ENCODE assay signal across 8 cellular contexts in the genomic region with DNA sequence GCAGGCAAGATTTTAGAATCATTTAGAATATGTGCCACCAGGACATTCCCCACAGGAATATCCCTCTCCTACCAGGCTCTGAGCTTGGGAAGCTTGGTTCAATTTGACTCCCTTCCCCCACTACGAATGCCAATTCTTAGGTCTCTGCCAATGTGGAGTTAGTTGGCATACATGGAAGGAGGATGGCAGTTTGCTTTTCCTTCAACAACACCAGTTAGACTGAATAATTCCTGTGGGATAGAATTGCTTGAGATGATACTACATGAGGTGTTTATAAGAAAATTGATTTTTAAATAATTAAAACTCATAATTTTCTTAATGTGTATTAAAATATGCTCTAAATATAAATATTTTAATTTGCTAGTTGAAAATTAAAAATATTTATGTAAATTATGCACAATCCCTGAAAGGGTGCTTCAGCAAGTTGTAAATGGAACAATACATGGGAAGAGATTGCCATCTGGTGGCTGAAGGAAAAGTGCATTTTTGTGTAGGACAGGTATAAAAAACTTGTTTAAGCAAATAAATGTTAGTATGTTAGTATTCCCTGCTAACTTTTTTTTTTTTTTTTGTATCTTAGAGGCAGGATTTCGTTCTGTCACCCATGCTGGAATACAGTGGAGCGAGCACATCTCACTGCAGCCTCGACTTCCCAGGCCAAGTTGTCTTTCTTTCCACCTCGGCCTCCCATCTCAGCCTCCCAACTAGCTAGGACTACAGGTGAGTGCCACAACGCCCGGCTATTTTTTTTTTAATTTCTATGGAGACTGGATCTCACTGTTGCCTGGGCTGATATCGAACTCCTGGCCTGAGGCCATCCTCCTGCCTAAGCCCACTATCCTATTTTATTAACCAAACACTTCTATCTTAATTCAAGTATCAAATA. TPM values are rescaled to one million over a fixed set of nuclear protein-coding genes. Genes with fewer than 3 reads are reported as not detected.
A peak's percentile ranks its signal among the peaks of the same experiment; 100 is the strongest.
DNase-seq lines count a peak whose midpoint lies in the region; ATAC-seq, FAIRE-seq and TF ChIP-seq lines count a peak whose summit lies in the region.

No MANE protein-coding gene starts in this region.

- H3K27me3 ChIP-seq in cardiac muscle cell: no peaks in the 10 kb centered on the region
- no peaks in the 10 kb centered on the region for H3K27me3 ChIP-seq in body of pancreas

- H3K4me1 ChIP-seq in cardiac muscle cell (ENCODE audit: low read depth): no peaks in the 10 kb centered on the region
- H3K4me1 ChIP-seq in body of pancreas: no peaks in the 10 kb centered on the region

- H3K27ac ChIP-seq in cardiac muscle cell (no peak overlapping the region), body of pancreas (no peak overlapping the region)

- no peak for TF ChIP-seq POLR2A in body of pancreas (IDR thresholded peaks at IDR 0.05)

- FAIRE-seq in RCC 7860 (lab: Jason Lieb, UNC): peak; percentile 87

- no peaks in the 10 kb centered on the region for H3K9me3 ChIP-seq in cardiac muscle cell (ENCODE audit: low read depth)
- no peaks in the 10 kb centered on the region for H3K9me3 ChIP-seq in body of pancreas

- ATAC-seq in Right ventricle myocardium inferior (no peak), body of pancreas (peak; percentile 74), HG02642 (IDR thresholded peaks at IDR 0.05; ENCODE audit: poor library complexity, unreplicated experiment) (no peak)

- no peak overlapping the region for H3K4me3 ChIP-seq in cardiac muscle cell
- H3K4me3 ChIP-seq in body of pancreas: no peak overlapping the region

- DNase-seq in cardiac muscle cell (ENCODE audit: low read depth in 1 of 2, low spot score in 1 of 2): peak; percentile 63 to 82
- no peak for DNase-seq in Right ventricle myocardium inferior (ENCODE audit: missing footprints)
- peak; percentile 80 for DNase-seq in HS-27A (ENCODE audit: low read depth)
- DNase-seq in RCC 7860 (ENCODE audit: low spot score): peak; percentile 46
- DNase-seq in body of pancreas: peak; percentile 49 to 72 (median 55)
- peak; percentile 18 for DNase-seq in iPS-NIHi7 (ENCODE audit: extremely low spot score)
- DNase-seq in stimulated activated CD4-positive, alpha-beta T cell treated with anti-CD3 and anti-CD28 coated beads, TNF-alpha, amount 100 ng/mL, for 24 hours (ENCODE audit: low read depth in 3 of 3): peak in 2 of 3 experiments; percentile 7 to 36

- no peaks in the 10 kb centered on the region for H3K36me3 ChIP-seq in cardiac muscle cell
- H3K36me3 ChIP-seq in body of pancreas (replicated peaks in 1 of 2; ENCODE audit: insufficient read depth in 1 of 2, low read depth in 2 of 2): no peaks in the 10 kb centered on the region

- peak; percentile 68 for TF ChIP-seq CTCF in cardiac muscle cell (IDR thresholded peaks at IDR 0.05; ENCODE audit: low read depth, low read length)
- peak; percentile 28 to 96 (median 90) for TF ChIP-seq CTCF in body of pancreas (IDR thresholded peaks at IDR 0.05)

- intact Hi-C loops in Right ventricle myocardium inferior (cut with DNase I) (loop anchor here (1.0 to 5.0 kb wide), 3 partner anchors 266 to 579 kb away; no protein-coding TSS in a partner anchor), body of pancreas (cut with DNase I) (loop anchor here (5.0 to 10.0 kb wide), 2 partner anchors 264 to 582 kb away; no protein-coding TSS in a partner anchor)

- WGBS in body of pancreas, 2 donors: 25 to 27% methylated on average over 8 of the region's 8 CpGs

RNA-seq across cellular contexts. Expression of gene STRAP, which starts 25.8 kb away (rescaled TPM):
- 81.6 and 91.1 TPM in 2 replicates for total RNA-seq in cardiac muscle cell
- 257 and 261 TPM in 2 replicates for polyA plus RNA-seq in cardiac muscle cell
- total RNA-seq in Right ventricle myocardium inferior: 135 TPM
- total RNA-seq in body of pancreas: 10 to 100 TPM; 24.1 to 28.5 TPM

RNA-seq across cellular contexts. Expression of gene DERA, which starts 54.8 kb away (rescaled TPM):
- total RNA-seq in cardiac muscle cell (15.2 and 23.9 TPM in 2 replicates), Right ventricle myocardium inferior (21.5 TPM), body of pancreas (10 to 100 TPM in 1 of 2 donors, 1 to 10 TPM in 1; 4.9 to 19.7 TPM)
- 30.7 and 31.2 TPM in 2 replicates for polyA plus RNA-seq in cardiac muscle cell
